17 cellular contexts compared by ENCODE assay signal in the genomic region with DNA sequence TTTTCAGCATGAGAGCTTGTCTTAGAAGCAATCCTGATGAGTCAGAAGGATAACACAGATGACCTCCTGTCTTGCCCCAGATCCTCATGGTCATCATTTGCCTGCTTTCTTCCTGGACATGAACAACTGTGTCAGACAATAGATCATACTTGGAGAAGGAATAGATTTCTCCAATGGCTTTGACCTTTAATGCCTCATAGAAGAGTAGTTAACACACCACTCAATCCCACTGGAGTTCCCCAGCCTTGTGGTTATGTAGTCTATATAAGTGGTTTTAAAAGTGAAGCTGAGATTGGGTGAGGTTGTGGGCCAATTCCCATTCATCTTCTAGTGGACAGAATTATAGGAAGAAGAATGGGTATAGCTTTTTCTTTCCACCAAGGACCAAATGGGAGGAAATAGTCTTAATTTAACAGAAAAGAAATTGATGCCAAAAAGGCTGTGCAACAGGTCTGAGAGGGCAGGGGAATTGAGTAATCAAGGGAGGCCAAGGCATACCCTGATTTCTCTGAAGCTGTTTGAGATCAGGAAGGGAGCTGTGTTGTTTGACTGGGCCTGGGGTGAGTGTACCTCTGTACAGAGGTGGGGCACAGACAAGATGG. TPM values are rescaled to one million over a fixed set of nuclear protein-coding genes. Genes with fewer than 3 reads are reported as not detected.
A peak's percentile ranks its signal among the peaks of the same experiment; 100 is the strongest.
DNase-seq lines count a peak whose midpoint lies in the region; ATAC-seq, FAIRE-seq and TF ChIP-seq lines count a peak whose summit lies in the region.
"Had no signal": no experiment of that assay in that cellular context is flagged by ENCODE, and none has a peak within 500 bp of the region (broad histone marks: within the 10 kb centered on the region; RNA-seq: fewer than 3 reads in every experiment).

No MANE protein-coding gene starts in this region.

- no peak overlapping the region for H3K4me3 ChIP-seq in IMR-90 (ENCODE audit: insufficient read depth, low read depth, low read length)
- no peak overlapping the region for H3K4me3 ChIP-seq in HepG2 (replicated peaks in 1 of 3; ENCODE audit: insufficient read depth in 1 of 3, low read depth in 2 of 3, low read length in 3 of 3)
- H3K4me3 ChIP-seq: gastrocnemius medialis, right lobe of liver had no signal

- H2AK5ac ChIP-seq in IMR-90 (ENCODE audit: low read depth, low read length), result no peak overlapping the region

- no peak overlapping the region for H3K4me3 Mint-ChIP-seq in effector memory CD8-positive, alpha-beta T cell
- H3K4me3 Mint-ChIP-seq: naive B cell had no signal

- H3K9me3 Mint-ChIP-seq in effector memory CD8-positive, alpha-beta T cell, result no peaks in the 10 kb centered on the region
- H3K9me3 Mint-ChIP-seq: naive B cell had no signal

- DNase-seq in AG20443 (ENCODE audit: low spot score) (peak; percentile 57), IMR-90 (peak; percentile 67), HepG2 (ENCODE audit: low spot score) (no peak), DMS 273 treated with DMSO at 0.1 percent for 48 hours (lab: John Stamatoyannopoulos, UW) (no peak), HT-29 (ENCODE audit: low spot score) (no peak)
- DNase-seq in effector memory CD8-positive, alpha-beta T cell, result no peak
- DNase-seq in stimulated activated CD4-positive, alpha-beta T cell treated with anti-CD3 and anti-CD28 coated beads, Interleukin-1b, Interleukin-23, amount 100 ng/mL, for 48 hours, result no peak
- DNase-seq: C1 segment of cervical spinal cord, gastrocnemius medialis, kidney, naive B cell, NCI-H526 treated with DMSO at 0.1 percent for 48 hours, right lobe of liver, substantia nigra, T1000 had no signal

- H3K9ac ChIP-seq in IMR-90 (ENCODE audit: low read depth, low read length), result no peak overlapping the region
- no peak overlapping the region for H3K9ac ChIP-seq in HepG2 (ENCODE audit: insufficient read depth, low read depth, low read length)

- no TSS peak for BruUV-seq in IMR-90 (replicated peaks; lab: Mats Ljungman, UMichigan)
- BruUV-seq in HepG2 (replicated peaks; lab: Mats Ljungman, UMichigan), result TSS peak; percentile 25

- no peak for FAIRE-seq in HepG2 (lab: Jason Lieb, UNC)
- FAIRE-seq: kidney had no signal

- H3K27me3 ChIP-seq in IMR-90 (ENCODE audit: control insufficient read depth, insufficient read depth, low read length) (no peaks in the 10 kb centered on the region), HepG2 (ENCODE audit: control insufficient read depth in 1 of 2, insufficient read depth in 2 of 2, low read length in 2 of 2) (no peaks in the 10 kb centered on the region)
- H3K27me3 ChIP-seq: gastrocnemius medialis, right lobe of liver had no signal

- TF ChIP-seq EP300 in HepG2 (IDR thresholded peaks at IDR 0.05; ENCODE audit: low read depth in 2 of 2, low read length in 2 of 2) (no peak), HepG2 (CRISPR knock-in tag; IDR thresholded peaks at IDR 0.05; ENCODE audit: borderline replicate concordance) (no peak)

- H4K20me1 ChIP-seq in IMR-90 (ENCODE audit: insufficient read depth, low read length) (peaks cover 66% of the 10 kb centered on the region), HepG2 (ENCODE audit: insufficient read depth, low read length) (0 out of 2 replicates have a peak, but pooled peaks cover 2% of the 10 kb centered on the region)

- H4K8ac ChIP-seq in IMR-90 (ENCODE audit: low read depth in 2 of 2, low read length in 2 of 2), result no peak overlapping the region

- in situ Hi-C loops in IMR-90 (cut with MboI; ENCODE audit: low sequenced_read_pairs) (no loop called here), HepG2 (cut with HindIII; ENCODE audit: extremely low pct_ligation_motif_present, low pct_unique_long_range_greater_than_20kb) (no loop called here)

- H3K18ac ChIP-seq in IMR-90 (ENCODE audit: low read depth, low read length), result no peak overlapping the region

- no peak overlapping the region for H2BK20ac ChIP-seq in IMR-90 (ENCODE audit: low read depth, low read length)

- no peak overlapping the region for H2BK15ac ChIP-seq in IMR-90 (ENCODE audit: low read depth, low read length)

- TF ChIP-seq POLR2A in IMR-90 (IDR thresholded peaks at IDR 0.05; ENCODE audit: low read depth, low read length), result no peak
- no peak for TF ChIP-seq POLR2A in HepG2 (IDR thresholded peaks at IDR 0.05; ENCODE audit: insufficient read depth in 1 of 2, low read depth in 2 of 2, low read length in 2 of 2)

- H3K14ac ChIP-seq in IMR-90 (replicated peaks; ENCODE audit: low read depth, low read length), result no peak overlapping the region

- H3K56ac ChIP-seq in IMR-90 (ENCODE audit: extremely low read depth, insufficient read depth, low read length), result no peak overlapping the region

- dilution Hi-C loops in IMR-90 (cut with HindIII; ENCODE audit: low sequenced_read_pairs, unreplicated experiment), result no loop called here

- no peak overlapping the region for H2BK5ac ChIP-seq in IMR-90 (ENCODE audit: low read depth, low read length, poor library complexity, severe bottlenecking)

- H3K27ac Mint-ChIP-seq in effector memory CD8-positive, alpha-beta T cell, result peak overlapping the region; percentile 42 to 90

- H3K27ac ChIP-seq in IMR-90 (ENCODE audit: insufficient read depth, low read length), result no peak overlapping the region
- no peak overlapping the region for H3K27ac ChIP-seq in HepG2 (ENCODE audit: extremely low read length, insufficient read depth, low read length)
- H3K27ac ChIP-seq: gastrocnemius medialis, right lobe of liver, RWPE1 had no signal

- H2AFZ ChIP-seq in IMR-90 (replicated peaks; ENCODE audit: low read length, poor library complexity) (no peak overlapping the region), HepG2 (ENCODE audit: low read length) (no peak overlapping the region)

- H3K79me2 ChIP-seq in HepG2 (ENCODE audit: insufficient read depth, low read length), result peaks cover 37% of the 10 kb centered on the region

- no peak overlapping the region for H4K91ac ChIP-seq in IMR-90 (ENCODE audit: insufficient read depth, low read depth, low read length)

- ATAC-seq in IMR-90 (ENCODE audit: low read depth) (peak; percentile 85), HepG2 (no peak)
- no peak for ATAC-seq in effector memory CD8-positive, alpha-beta T cell (replicated peaks)
- ATAC-seq in activated CD4-positive, CD25-positive, alpha-beta regulatory T cell treated with anti-CD3 and anti-CD28 coated beads, Interleukin-2, amount 50 U/mL, for 24 hours, result no peak

- TF ChIP-seq RAD21 in IMR-90 (IDR thresholded peaks at IDR 0.05; ENCODE audit: low read length) (no peak), HepG2 (CRISPR knock-in tag; IDR thresholded peaks at IDR 0.05) (no peak)

- TF ChIP-seq CTCF in IMR-90 (conservative IDR thresholded peaks at IDR 0.05; ENCODE audit: low read depth, low read length) (no peak), HepG2 (CRISPR knock-in tag; IDR thresholded peaks at IDR 0.05) (no peak)

- H4K5ac ChIP-seq in IMR-90 (ENCODE audit: low read depth, low read length), result no peak overlapping the region

- H3K4me2 ChIP-seq in IMR-90 (ENCODE audit: low read depth, low read length) (no peak overlapping the region), HepG2 (ENCODE audit: low read depth, low read length) (no peak overlapping the region)

- peaks cover 19% of the 10 kb centered on the region for H3K36me3 ChIP-seq in IMR-90 (ENCODE audit: control insufficient read depth, insufficient read depth, low read length)
- peaks cover 21 to 64% of the 10 kb centered on the region in 2 experiments; a peak in 4 of 5 replicates for H3K36me3 ChIP-seq in HepG2 (replicated peaks in 1 of 2; ENCODE audit: control insufficient read depth in 1 of 2, insufficient read depth in 2 of 2, low read length in 2 of 2)

- peaks cover 47% of the 10 kb centered on the region for H3K36me3 Mint-ChIP-seq in effector memory CD8-positive, alpha-beta T cell (ENCODE audit: insufficient read depth)

- no peak overlapping the region for H2BK120ac ChIP-seq in IMR-90 (ENCODE audit: low read depth, low read length)

- intact Hi-C loops in IMR-90 (cut with micrococcal nuclease), result no loop called here
- intact Hi-C loops in HepG2 (cut with micrococcal nuclease; ENCODE audit: unreplicated experiment), result no loop called here

- H3K4me1 ChIP-seq in IMR-90 (ENCODE audit: control insufficient read depth, insufficient read depth, low read length), result peaks cover 5% of the 10 kb centered on the region
- no peaks in the 10 kb centered on the region for H3K4me1 ChIP-seq in HepG2 (ENCODE audit: insufficient read depth, low read length)

- CTCF ChIA-PET in IMR-90 (lab: Yijun Ruan, JAX) (interaction anchor here (0.5 to 1.6 kb wide), 4 partner anchors 9 to 56 kb away, joined by 3 to 6 read pairs (median 5); no protein-coding TSS in a partner anchor), HepG2 (lab: Yijun Ruan, JAX; ENCODE audit: low intra/inter-chr PET ratio, low total read pairs) (no interaction called here)

- H3K79me1 ChIP-seq in IMR-90 (ENCODE audit: low read depth in 1 of 2, low read length in 2 of 2), result peaks cover 32 to 71% of the 10 kb centered on the region in 2 experiments

- H3K9me3 ChIP-seq in IMR-90 (ENCODE audit: control insufficient read depth, insufficient read depth, low read length) (no peaks in the 10 kb centered on the region), HepG2 (ENCODE audit: low read length) (no peaks in the 10 kb centered on the region)
- H3K9me3 ChIP-seq: gastrocnemius medialis, right lobe of liver had no signal

- no peak overlapping the region for H3K23ac ChIP-seq in IMR-90 (ENCODE audit: low read depth, low read length)

- POLR2A ChIA-PET in IMR-90 (lab: Charles Lee; ENCODE audit: unreplicated experiment) (no interaction called here), HepG2 (lab: Yijun Ruan, JAX) (interaction anchor here (1.4 kb wide), 1 partner anchor 15 kb away, joined by 4 read pairs; a partner anchor contains a TSS)

- peaks cover 19 to 27% of the 10 kb centered on the region in 2 donors for H3K4me1 Mint-ChIP-seq in effector memory CD8-positive, alpha-beta T cell (ENCODE audit: low read depth in 2 of 2)

- H2AK9ac ChIP-seq in IMR-90 (replicated peaks; ENCODE audit: low read depth, low read length, poor library complexity), result no peak overlapping the region

- no peak overlapping the region for H3K4ac ChIP-seq in IMR-90 (ENCODE audit: low read depth, low read length)

- H3K27me3 Mint-ChIP-seq in effector memory CD8-positive, alpha-beta T cell, result no peaks in the 10 kb centered on the region
- H3K27me3 Mint-ChIP-seq: naive B cell had no signal

- H3K9me1 ChIP-seq in IMR-90 (ENCODE audit: insufficient read depth, low read length), result peaks cover 6% of the 10 kb centered on the region

RNA-seq across cellular contexts. Expression of a gene that starts 14.4 kb away (rescaled TPM):
- total RNA-seq in IMR-90 (2012; rRNA removed) (10.6 and 14.7 TPM in 2 replicates), HepG2 (2016; rRNA removed; fragmentation: Illumina TruSeq; extraction: Trizol) (24.2 and 26.8 TPM in 2 replicates)
- polyA plus RNA-seq in IMR-90 (2012; rRNA removed) (52.4 and 59.6 TPM in 2 replicates), HepG2 (2011; rRNA removed) (40.5 and 46.3 TPM in 2 replicates)
- polyA plus RNA-seq in IMR-90 (2012; cell fraction: cytosol; rRNA removed), result 40.8 and 89.5 TPM in 2 replicates
- 36.4 and 48.1 TPM in 2 replicates for polyA plus RNA-seq in IMR-90 (2012; cell fraction: nucleus; rRNA removed; ENCODE audit: low replicate concordance)
- 6.3 and 7.3 TPM in 2 replicates for total RNA-seq in HepG2 (2016; cell fraction: cytosol; rRNA removed; fragmentation: Illumina TruSeq; extraction: Trizol; ENCODE audit: low read depth)
- total RNA-seq in HepG2 (2016; cell fraction: insoluble cytoplasmic fraction; rRNA removed; fragmentation: Illumina TruSeq; extraction: Trizol), result 24.6 and 27.1 TPM in 2 replicates
- total RNA-seq in HepG2 (2016; cell fraction: membrane; rRNA removed; fragmentation: Illumina TruSeq; extraction: Trizol), result 22.6 and 26.4 TPM in 2 replicates
- 22.4 and 23.7 TPM in 2 replicates for total RNA-seq in HepG2 (2016; cell fraction: nucleus; rRNA removed; fragmentation: Illumina TruSeq; extraction: Trizol)
- polyA plus RNA-seq in HepG2 (2011; cell fraction: cytosol; rRNA removed), result 40.1 and 44.6 TPM in 2 replicates
- polyA plus RNA-seq in HepG2 (2011; cell fraction: nucleus; rRNA removed), result 26.1 and 27.1 TPM in 2 replicates
- 30.8 and 33.7 TPM in 2 replicates for polyA plus RNA-seq in HepG2 (2012)
- 8.0 and 9.1 TPM in 2 replicates for polyA plus RNA-seq in HepG2 (2016; cell fraction: cytosol; fragmentation: Illumina TruSeq; extraction: Trizol; ENCODE audit: low read depth)
- polyA plus RNA-seq in HepG2 (2016; cell fraction: insoluble cytoplasmic fraction; fragmentation: Illumina TruSeq; extraction: Trizol; ENCODE audit: low read depth), result 48.3 and 56.0 TPM in 2 replicates
- 22.7 and 25.6 TPM in 2 replicates for polyA plus RNA-seq in HepG2 (2016; cell fraction: membrane; fragmentation: Illumina TruSeq; extraction: Trizol; ENCODE audit: low read depth)
- 56.0 and 57.2 TPM in 2 replicates for polyA plus RNA-seq in HepG2 (2016; cell fraction: nucleus; fragmentation: Illumina TruSeq; extraction: Trizol; ENCODE audit: insufficient read depth, low read depth)
- 57.9 and 206 TPM in 2 replicates for polyA minus RNA-seq in HepG2 (2011; rRNA and poly(A)+ RNA removed; ENCODE audit: low replicate concordance)
- 24.3 and 33.6 TPM in 2 replicates for polyA minus RNA-seq in HepG2 (2011; cell fraction: cytosol; rRNA and poly(A)+ RNA removed)
- polyA minus RNA-seq in HepG2 (2011; cell fraction: nucleus; rRNA and poly(A)+ RNA removed), result 23.6 and 34.9 TPM in 2 replicates
- total RNA-seq in HT-29 (2014; rRNA removed; shearing (Covaris generic)), result 61.1 and 61.2 TPM in 2 replicates

RNA-seq across cellular contexts. Expression of a gene that starts 30.2 kb away (rescaled TPM):
- total RNA-seq in IMR-90 (2012; rRNA removed) (94.6 and 145 TPM in 2 replicates), HepG2 (2016; rRNA removed; fragmentation: Illumina TruSeq; extraction: Trizol) (183 and 196 TPM in 2 replicates)
- polyA plus RNA-seq in IMR-90 (2012; rRNA removed) (102 and 123 TPM in 2 replicates), HepG2 (2011; rRNA removed) (128 and 156 TPM in 2 replicates)
- 53.9 and 99.5 TPM in 2 replicates for polyA plus RNA-seq in IMR-90 (2012; cell fraction: cytosol; rRNA removed)
- 55.8 and 80.7 TPM in 2 replicates for polyA plus RNA-seq in IMR-90 (2012; cell fraction: nucleus; rRNA removed; ENCODE audit: low replicate concordance)
- 98.2 and 98.3 TPM in 2 replicates for total RNA-seq in HepG2 (2016; cell fraction: cytosol; rRNA removed; fragmentation: Illumina TruSeq; extraction: Trizol; ENCODE audit: low read depth)
- 165 and 204 TPM in 2 replicates for total RNA-seq in HepG2 (2016; cell fraction: insoluble cytoplasmic fraction; rRNA removed; fragmentation: Illumina TruSeq; extraction: Trizol)
- total RNA-seq in HepG2 (2016; cell fraction: membrane; rRNA removed; fragmentation: Illumina TruSeq; extraction: Trizol), result 258 and 266 TPM in 2 replicates
- 89.8 and 111 TPM in 2 replicates for total RNA-seq in HepG2 (2016; cell fraction: nucleus; rRNA removed; fragmentation: Illumina TruSeq; extraction: Trizol)
- polyA plus RNA-seq in HepG2 (2011; cell fraction: cytosol; rRNA removed), result 115 and 119 TPM in 2 replicates
- polyA plus RNA-seq in HepG2 (2011; cell fraction: nucleus; rRNA removed), result 57.2 and 81.2 TPM in 2 replicates
- polyA plus RNA-seq in HepG2 (2012), result 124 and 162 TPM in 2 replicates
- polyA plus RNA-seq in HepG2 (2016; cell fraction: cytosol; fragmentation: Illumina TruSeq; extraction: Trizol; ENCODE audit: low read depth), result 177 and 192 TPM in 2 replicates
- 263 and 292 TPM in 2 replicates for polyA plus RNA-seq in HepG2 (2016; cell fraction: insoluble cytoplasmic fraction; fragmentation: Illumina TruSeq; extraction: Trizol; ENCODE audit: low read depth)
- polyA plus RNA-seq in HepG2 (2016; cell fraction: membrane; fragmentation: Illumina TruSeq; extraction: Trizol; ENCODE audit: low read depth), result 342 and 343 TPM in 2 replicates
- 211 and 230 TPM in 2 replicates for polyA plus RNA-seq in HepG2 (2016; cell fraction: nucleus; fragmentation: Illumina TruSeq; extraction: Trizol; ENCODE audit: insufficient read depth, low read depth)
- polyA minus RNA-seq in HepG2 (2011; rRNA and poly(A)+ RNA removed; ENCODE audit: low replicate concordance), result 134 and 389 TPM in 2 replicates
- 64.6 and 71.8 TPM in 2 replicates for polyA minus RNA-seq in HepG2 (2011; cell fraction: cytosol; rRNA and poly(A)+ RNA removed)
- polyA minus RNA-seq in HepG2 (2011; cell fraction: nucleus; rRNA and poly(A)+ RNA removed), result 30.8 and 31.2 TPM in 2 replicates
- 490 and 566 TPM in 2 replicates for total RNA-seq in HT-29 (2014; rRNA removed; shearing (Covaris generic))

RNA-seq across cellular contexts. Expression of a gene that starts 35.0 kb away (rescaled TPM):
- 0.28 TPM in 1 of 2 replicates, not detected in the other for total RNA-seq in IMR-90 (2012; rRNA removed)
- polyA plus RNA-seq in IMR-90 (2012; rRNA removed), result 0.23 TPM in 1 of 2 replicates, not detected in the other
- 0.14 TPM in 1 of 2 replicates, not detected in the other for polyA plus RNA-seq in IMR-90 (2012; cell fraction: cytosol; rRNA removed)
- 0.45 and 1.4 TPM in 2 replicates for polyA plus RNA-seq in IMR-90 (2012; cell fraction: nucleus; rRNA removed; ENCODE audit: low replicate concordance)
- total RNA-seq in HepG2 (2016; rRNA removed; fragmentation: Illumina TruSeq; extraction: Trizol), result 0.59 and 0.73 TPM in 2 replicates
- 0.35 and 0.51 TPM in 2 replicates for total RNA-seq in HepG2 (2016; cell fraction: cytosol; rRNA removed; fragmentation: Illumina TruSeq; extraction: Trizol; ENCODE audit: low read depth)
- 0.34 and 1.2 TPM in 2 replicates for total RNA-seq in HepG2 (2016; cell fraction: insoluble cytoplasmic fraction; rRNA removed; fragmentation: Illumina TruSeq; extraction: Trizol)
- total RNA-seq in HepG2 (2016; cell fraction: membrane; rRNA removed; fragmentation: Illumina TruSeq; extraction: Trizol), result 0.52 and 1.0 TPM in 2 replicates
- total RNA-seq in HepG2 (2016; cell fraction: nucleus; rRNA removed; fragmentation: Illumina TruSeq; extraction: Trizol), result 0.75 and 0.85 TPM in 2 replicates
- 0.56 and 0.57 TPM in 2 replicates for polyA plus RNA-seq in HepG2 (2011; rRNA removed)
- polyA plus RNA-seq in HepG2 (2011; cell fraction: cytosol; rRNA removed), result 0.55 and 0.78 TPM in 2 replicates
- polyA plus RNA-seq in HepG2 (2011; cell fraction: nucleus; rRNA removed), result 0.16 and 0.47 TPM in 2 replicates
- polyA plus RNA-seq in HepG2 (2012), result 0.79 and 1.0 TPM in 2 replicates
- polyA plus RNA-seq in HepG2 (2016; cell fraction: cytosol; fragmentation: Illumina TruSeq; extraction: Trizol; ENCODE audit: low read depth), result 0.62 and 0.67 TPM in 2 replicates
- polyA plus RNA-seq in HepG2 (2016; cell fraction: insoluble cytoplasmic fraction; fragmentation: Illumina TruSeq; extraction: Trizol; ENCODE audit: low read depth), result 1.3 and 1.8 TPM in 2 replicates
- polyA plus RNA-seq in HepG2 (2016; cell fraction: membrane; fragmentation: Illumina TruSeq; extraction: Trizol; ENCODE audit: low read depth), result 0.71 and 1.1 TPM in 2 replicates
- polyA plus RNA-seq in HepG2 (2016; cell fraction: nucleus; fragmentation: Illumina TruSeq; extraction: Trizol; ENCODE audit: insufficient read depth, low read depth), result 1.0 and 1.8 TPM in 2 replicates
- polyA minus RNA-seq in HepG2 (2011; rRNA and poly(A)+ RNA removed; ENCODE audit: low replicate concordance), result 0.72 and 1.9 TPM in 2 replicates
- 0.62 TPM in 1 of 2 replicates, not detected in the other for polyA minus RNA-seq in HepG2 (2011; cell fraction: cytosol; rRNA and poly(A)+ RNA removed)
- polyA minus RNA-seq in HepG2 (2011; cell fraction: nucleus; rRNA and poly(A)+ RNA removed), result not detected in 2 replicates
- 5.4 and 11.3 TPM in 2 replicates for total RNA-seq in HT-29 (2014; rRNA removed; shearing (Covaris generic))

RNA-seq across cellular contexts. Expression of a gene that starts 40.8 kb away (rescaled TPM):
- total RNA-seq in IMR-90 (2012; rRNA removed) (65.3 and 68.8 TPM in 2 replicates), HepG2 (2016; rRNA removed; fragmentation: Illumina TruSeq; extraction: Trizol) (42.9 and 45.7 TPM in 2 replicates)
- polyA plus RNA-seq in IMR-90 (2012; rRNA removed) (94.9 and 99.5 TPM in 2 replicates), HepG2 (2011; rRNA removed) (37.7 and 38.1 TPM in 2 replicates)
- polyA plus RNA-seq in IMR-90 (2012; cell fraction: cytosol; rRNA removed), result 81.9 and 119 TPM in 2 replicates
- 30.0 and 38.2 TPM in 2 replicates for polyA plus RNA-seq in IMR-90 (2012; cell fraction: nucleus; rRNA removed; ENCODE audit: low replicate concordance)
- total RNA-seq in HepG2 (2016; cell fraction: cytosol; rRNA removed; fragmentation: Illumina TruSeq; extraction: Trizol; ENCODE audit: low read depth), result 18.3 and 22.1 TPM in 2 replicates
- total RNA-seq in HepG2 (2016; cell fraction: insoluble cytoplasmic fraction; rRNA removed; fragmentation: Illumina TruSeq; extraction: Trizol), result 43.5 and 49.0 TPM in 2 replicates
- total RNA-seq in HepG2 (2016; cell fraction: membrane; rRNA removed; fragmentation: Illumina TruSeq; extraction: Trizol), result 21.2 and 21.3 TPM in 2 replicates
- 13.5 and 22.5 TPM in 2 replicates for total RNA-seq in HepG2 (2016; cell fraction: nucleus; rRNA removed; fragmentation: Illumina TruSeq; extraction: Trizol)
- 28.3 and 29.4 TPM in 2 replicates for polyA plus RNA-seq in HepG2 (2011; cell fraction: cytosol; rRNA removed)
- polyA plus RNA-seq in HepG2 (2011; cell fraction: nucleus; rRNA removed), result 15.0 and 17.2 TPM in 2 replicates
- 29.0 TPM in 2 replicates for polyA plus RNA-seq in HepG2 (2012)
- polyA plus RNA-seq in HepG2 (2016; cell fraction: cytosol; fragmentation: Illumina TruSeq; extraction: Trizol; ENCODE audit: low read depth), result 21.1 and 21.8 TPM in 2 replicates
- polyA plus RNA-seq in HepG2 (2016; cell fraction: insoluble cytoplasmic fraction; fragmentation: Illumina TruSeq; extraction: Trizol; ENCODE audit: low read depth), result 58.3 and 58.4 TPM in 2 replicates
- polyA plus RNA-seq in HepG2 (2016; cell fraction: membrane; fragmentation: Illumina TruSeq; extraction: Trizol; ENCODE audit: low read depth), result 18.3 and 20.0 TPM in 2 replicates
- 39.4 and 46.6 TPM in 2 replicates for polyA plus RNA-seq in HepG2 (2016; cell fraction: nucleus; fragmentation: Illumina TruSeq; extraction: Trizol; ENCODE audit: insufficient read depth, low read depth)
- 13.2 and 67.4 TPM in 2 replicates for polyA minus RNA-seq in HepG2 (2011; rRNA and poly(A)+ RNA removed; ENCODE audit: low replicate concordance)
- polyA minus RNA-seq in HepG2 (2011; cell fraction: cytosol; rRNA and poly(A)+ RNA removed), result 8.8 and 9.7 TPM in 2 replicates
- 5.7 and 8.6 TPM in 2 replicates for polyA minus RNA-seq in HepG2 (2011; cell fraction: nucleus; rRNA and poly(A)+ RNA removed)
- 111 and 115 TPM in 2 replicates for total RNA-seq in HT-29 (2014; rRNA removed; shearing (Covaris generic))

RNA-seq across cellular contexts. Expression of a gene that starts 53.1 kb away (rescaled TPM):
- total RNA-seq in IMR-90 (2012; rRNA removed) (13.6 and 17.0 TPM in 2 replicates), HepG2 (2016; rRNA removed; fragmentation: Illumina TruSeq; extraction: Trizol) (17.8 and 19.8 TPM in 2 replicates)
- polyA plus RNA-seq in IMR-90 (2012; rRNA removed) (27.2 and 27.3 TPM in 2 replicates), HepG2 (2011; rRNA removed) (21.3 and 22.8 TPM in 2 replicates)
- 11.1 and 15.5 TPM in 2 replicates for polyA plus RNA-seq in IMR-90 (2012; cell fraction: cytosol; rRNA removed)
- polyA plus RNA-seq in IMR-90 (2012; cell fraction: nucleus; rRNA removed; ENCODE audit: low replicate concordance), result 9.0 and 15.3 TPM in 2 replicates
- 4.3 and 4.7 TPM in 2 replicates for total RNA-seq in HepG2 (2016; cell fraction: cytosol; rRNA removed; fragmentation: Illumina TruSeq; extraction: Trizol; ENCODE audit: low read depth)
- 17.0 and 17.7 TPM in 2 replicates for total RNA-seq in HepG2 (2016; cell fraction: insoluble cytoplasmic fraction; rRNA removed; fragmentation: Illumina TruSeq; extraction: Trizol)
- total RNA-seq in HepG2 (2016; cell fraction: membrane; rRNA removed; fragmentation: Illumina TruSeq; extraction: Trizol), result 13.2 and 14.0 TPM in 2 replicates
- total RNA-seq in HepG2 (2016; cell fraction: nucleus; rRNA removed; fragmentation: Illumina TruSeq; extraction: Trizol), result 9.6 and 14.9 TPM in 2 replicates
- polyA plus RNA-seq in HepG2 (2011; cell fraction: cytosol; rRNA removed), result 14.8 and 16.6 TPM in 2 replicates
- 7.5 and 8.0 TPM in 2 replicates for polyA plus RNA-seq in HepG2 (2011; cell fraction: nucleus; rRNA removed)
- polyA plus RNA-seq in HepG2 (2012), result 13.2 and 14.7 TPM in 2 replicates
- 4.2 and 5.1 TPM in 2 replicates for polyA plus RNA-seq in HepG2 (2016; cell fraction: cytosol; fragmentation: Illumina TruSeq; extraction: Trizol; ENCODE audit: low read depth)
- 31.5 and 36.7 TPM in 2 replicates for polyA plus RNA-seq in HepG2 (2016; cell fraction: insoluble cytoplasmic fraction; fragmentation: Illumina TruSeq; extraction: Trizol; ENCODE audit: low read depth)
- polyA plus RNA-seq in HepG2 (2016; cell fraction: membrane; fragmentation: Illumina TruSeq; extraction: Trizol; ENCODE audit: low read depth), result 12.8 and 15.4 TPM in 2 replicates
- 21.4 and 24.7 TPM in 2 replicates for polyA plus RNA-seq in HepG2 (2016; cell fraction: nucleus; fragmentation: Illumina TruSeq; extraction: Trizol; ENCODE audit: insufficient read depth, low read depth)
- 27.7 and 116 TPM in 2 replicates for polyA minus RNA-seq in HepG2 (2011; rRNA and poly(A)+ RNA removed; ENCODE audit: low replicate concordance)
- polyA minus RNA-seq in HepG2 (2011; cell fraction: cytosol; rRNA and poly(A)+ RNA removed), result 9.0 and 13.8 TPM in 2 replicates
- 11.8 and 21.6 TPM in 2 replicates for polyA minus RNA-seq in HepG2 (2011; cell fraction: nucleus; rRNA and poly(A)+ RNA removed)
- total RNA-seq in HT-29 (2014; rRNA removed; shearing (Covaris generic)), result 30.8 and 33.2 TPM in 2 replicates

Comparison
In these comparisons a context has a peak if more than half of its experiments do, and no peak if none do; other contexts are left out.
1. DNase-seq: peak in AG20443 (single experiment) and IMR-90 (single experiment); none in effector memory CD8-positive, alpha-beta T cell (0 of 3), HepG2 (single experiment), stimulated activated CD4-positive, alpha-beta T cell treated with anti-CD3 and anti-CD28 coated beads, Interleukin-1b, Interleukin-23, amount 100 ng/mL, for 48 hours (single experiment), DMS 273 treated with DMSO at 0.1 percent for 48 hours (single experiment) and HT-29 (single experiment).